Comparison of ENCODE assay signal across 18 cellular contexts in the genomic region with DNA sequence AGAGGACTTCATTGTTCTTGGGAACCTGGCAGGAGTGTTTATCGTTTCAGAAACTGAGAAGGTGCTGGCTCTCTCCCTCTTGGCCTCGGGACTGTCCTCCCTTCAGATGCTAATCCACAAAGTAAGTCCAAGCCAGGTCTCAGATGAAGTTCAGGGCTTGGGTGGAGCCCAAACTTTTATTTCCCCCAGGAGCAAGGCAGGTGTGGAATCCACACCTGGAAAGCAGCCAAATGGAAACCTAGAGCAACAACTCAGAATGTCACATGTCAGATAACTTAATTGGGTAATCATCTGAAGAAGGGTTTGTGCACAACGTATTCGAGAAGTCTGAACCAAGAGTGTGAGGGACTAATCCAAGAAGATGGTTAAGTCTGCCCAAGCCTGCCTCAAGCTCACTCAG.
"Had no signal": no experiment of that assay in that cellular context is flagged by ENCODE, and none has a peak within 500 bp of the region (broad histone marks: within the 10 kb centered on the region; RNA-seq: fewer than 3 reads in every experiment).

No MANE protein-coding gene starts in this region.

- ATAC-seq: activated CD8-positive, alpha-beta T cell treated with anti-CD3 and anti-CD28 coated beads for 36 hours; activated naive CD8-positive, alpha-beta T cell treated with anti-CD3 and anti-CD28 coated beads, Interleukin-2, amount 50 U/mL, for 24 hours; heart right ventricle; left ventricle myocardium superior; right cardiac atrium had no signal

- H3K36me3 ChIP-seq: cardiac muscle cell, thyroid gland had no signal

- H3K4me3 ChIP-seq: ascending aorta, cardiac muscle cell, heart right ventricle, smooth muscle cell, thyroid gland had no signal

- DNase-seq: activated CD4-positive, alpha-beta T cell treated with anti-CD3 and anti-CD28 coated beads for 1 hour; activated CD8-positive, alpha-beta memory T cell treated with anti-CD3 and anti-CD28 coated beads, Interleukin-2, amount 50 U/mL, for 4 hours; activated CD8-positive, alpha-beta T cell treated with anti-CD3 and anti-CD28 coated beads for 36 hours; activated naive CD4-positive, alpha-beta T cell treated with Interleukin-2 at 50 U/mL for 16 hours; activated naive CD8-positive, alpha-beta T cell treated with anti-CD3 and anti-CD28 coated beads, Interleukin-2, amount 50 U/mL, for 24 hours; foreskin melanocyte; heart right ventricle; left ventricle myocardium superior; naive B cell; right cardiac atrium; SW 1271 had no signal

- H3K9me3 ChIP-seq: ascending aorta, heart right ventricle, thyroid gland had no signal

- H3K4me1 Mint-ChIP-seq: activated naive CD8-positive, alpha-beta T cell treated with anti-CD3 and anti-CD28 coated beads, Interleukin-2, amount 50 U/mL, for 24 hours; naive B cell had no signal

- H3K9me3 Mint-ChIP-seq: activated CD8-positive, alpha-beta T cell treated with anti-CD3 and anti-CD28 coated beads for 36 hours; activated naive CD8-positive, alpha-beta T cell treated with anti-CD3 and anti-CD28 coated beads, Interleukin-2, amount 50 U/mL, for 24 hours; activated T-helper 1 cell treated with anti-CD3 and anti-CD28 coated beads, Interleukin-12 subunit alpha, Interleukin-12 subunit beta, Interleukin-2, Interleukin-4 antibody, amounts not matched to agents 30 ng/mL and 10 ng/mL and 1 ng/mL, durations not matched to agents 14 hours and 24 hours and 36 hours; mesothelial cell of epicardium; naive B cell; T-helper 2 cell treated with Interferon-gamma antibody and Interleukin-4, amounts not matched to agents 5 μg/mL and 100 μg/mL, for 36 hours had no signal

- H3K27me3 ChIP-seq: ascending aorta, cardiac muscle cell, heart right ventricle, thyroid gland had no signal

- H3K27ac ChIP-seq: cardiac muscle cell had no signal

- H3K4me2 ChIP-seq: smooth muscle cell had no signal

- H3K27me3 Mint-ChIP-seq: activated CD8-positive, alpha-beta T cell treated with anti-CD3 and anti-CD28 coated beads for 36 hours; naive B cell had no signal

- H3K36me3 Mint-ChIP-seq: mesothelial cell of epicardium, naive B cell had no signal

- H3K27ac Mint-ChIP-seq: activated CD8-positive, alpha-beta T cell treated with anti-CD3 and anti-CD28 coated beads for 36 hours; activated naive CD8-positive, alpha-beta T cell treated with anti-CD3 and anti-CD28 coated beads, Interleukin-2, amount 50 U/mL, for 24 hours; activated T-helper 1 cell treated with anti-CD3 and anti-CD28 coated beads, Interleukin-12 subunit alpha, Interleukin-12 subunit beta, Interleukin-2, Interleukin-4 antibody, amounts not matched to agents 30 ng/mL and 10 ng/mL and 1 ng/mL, durations not matched to agents 14 hours and 24 hours and 36 hours; mesothelial cell of epicardium; T-helper 2 cell treated with Interferon-gamma antibody and Interleukin-4, amounts not matched to agents 5 μg/mL and 100 μg/mL, for 36 hours had no signal

- H3K4me3 Mint-ChIP-seq: activated CD8-positive, alpha-beta T cell treated with anti-CD3 and anti-CD28 coated beads for 36 hours; activated naive CD8-positive, alpha-beta T cell treated with anti-CD3 and anti-CD28 coated beads, Interleukin-2, amount 50 U/mL, for 24 hours; activated T-helper 1 cell treated with anti-CD3 and anti-CD28 coated beads, Interleukin-12 subunit alpha, Interleukin-12 subunit beta, Interleukin-2, Interleukin-4 antibody, amounts not matched to agents 30 ng/mL and 10 ng/mL and 1 ng/mL, durations not matched to agents 14 hours and 24 hours and 36 hours; mesothelial cell of epicardium; naive B cell; T-helper 2 cell treated with Interferon-gamma antibody and Interleukin-4, amounts not matched to agents 5 μg/mL and 100 μg/mL, for 36 hours had no signal
